Comparison of ENCODE assay signal across 27 cellular contexts in genomic region chr5:170397059-170397458, GRCh38. TPM values are rescaled to one million over a fixed set of nuclear protein-coding genes. Genes with fewer than 3 reads are reported as not detected.
"Had no signal": no experiment of that assay in that cellular context is flagged by ENCODE, and none has a peak within 500 bp of the region (broad histone marks: within the 10 kb centered on the region; RNA-seq: fewer than 3 reads in every experiment).

No MANE protein-coding gene starts in this region.

- DNase-seq: activated CD4-positive, alpha-beta T cell treated with anti-CD3 and anti-CD28 coated beads for 4 hours; activated CD4-positive, alpha-beta T cell treated with anti-CD3 and anti-CD28 coated beads, Interleukin-2, amount 50 U/mL, for 48 hours; activated CD4-positive, CD25-positive, alpha-beta regulatory T cell; activated effector memory CD4-positive, alpha-beta T cell treated with Interleukin-2 at 50 U/mL for 16 hours; activated naive CD4-positive, alpha-beta T cell treated with anti-CD3 and anti-CD28 coated beads for 36 hours; activated naive CD8-positive, alpha-beta T cell treated with anti-CD3 and anti-CD28 coated beads, Interleukin-2, amount 10 ng/mL, durations not matched to agents 7 days and 5 days; activated T-cell treated with anti-CD3 and anti-CD28 coated beads, Interleukin-2, amount 50 U/mL, for 48 hours; amniotic stem cell; cortex of kidney; heart right ventricle; immature natural killer cell; left lung; naive thymus-derived CD8-positive, alpha-beta T cell; retina; sigmoid colon; stimulated activated CD4-positive, alpha-beta T cell treated with anti-CD3 and anti-CD28 coated beads, Interleukin-15, amount 100 ng/mL, for 24 hours; stomach; T1000; transverse colon; uterus had no signal

- H3K27ac ChIP-seq: heart right ventricle, left lung, sigmoid colon, stomach, suprapubic skin, transverse colon, uterus had no signal

- H3K4me1 ChIP-seq: left lung, suprapubic skin, uterus had no signal

- H3K36me3 ChIP-seq: heart right ventricle, left lung, stomach, suprapubic skin, transverse colon, uterus had no signal

- H3K9me3 ChIP-seq: left lung, sigmoid colon, stomach, suprapubic skin, transverse colon, uterus had no signal

- ATAC-seq: heart right ventricle; left lung; naive thymus-derived CD8-positive, alpha-beta T cell; stimulated activated memory B cell treated with anti-CD40 and anti-IgM and Interleukin-4, amounts not matched to agents 10 μg/mL and 1 μg/mL and 100 μg/mL, for 72 hours had no signal

- H3K4me2 ChIP-seq: smooth muscle cell had no signal

- H3K36me3 Mint-ChIP-seq: activated naive CD8-positive, alpha-beta T cell treated with anti-CD3 and anti-CD28 coated beads, Interleukin-2, amount 10 ng/mL, durations not matched to agents 7 days and 5 days; immature natural killer cell; naive thymus-derived CD8-positive, alpha-beta T cell; stimulated activated memory B cell treated with anti-CD40 and anti-IgM and Interleukin-4, amounts not matched to agents 10 μg/mL and 1 μg/mL and 100 μg/mL, for 72 hours had no signal

- H3K27me3 ChIP-seq: left lung, sigmoid colon, stomach, transverse colon, uterus had no signal

- H3K9me3 Mint-ChIP-seq: activated naive CD4-positive, alpha-beta T cell treated with anti-CD3 and anti-CD28 coated beads for 36 hours; activated naive CD8-positive, alpha-beta T cell treated with anti-CD3 and anti-CD28 coated beads, Interleukin-2, amount 10 ng/mL, durations not matched to agents 7 days and 5 days; immature natural killer cell had no signal

- H3K4me3 Mint-ChIP-seq: activated naive CD4-positive, alpha-beta T cell treated with anti-CD3 and anti-CD28 coated beads for 36 hours; activated naive CD8-positive, alpha-beta T cell treated with anti-CD3 and anti-CD28 coated beads, Interleukin-2, amount 10 ng/mL, durations not matched to agents 7 days and 5 days; immature natural killer cell; naive thymus-derived CD8-positive, alpha-beta T cell; stimulated activated memory B cell treated with anti-CD40 and anti-IgM and Interleukin-4, amounts not matched to agents 10 μg/mL and 1 μg/mL and 100 μg/mL, for 72 hours had no signal

- H3K4me3 ChIP-seq: heart right ventricle, left lung, lung, sigmoid colon, smooth muscle cell, stomach, suprapubic skin, transverse colon, uterus had no signal

- H3K27ac Mint-ChIP-seq: activated naive CD4-positive, alpha-beta T cell treated with anti-CD3 and anti-CD28 coated beads for 36 hours; activated naive CD8-positive, alpha-beta T cell treated with anti-CD3 and anti-CD28 coated beads, Interleukin-2, amount 10 ng/mL, durations not matched to agents 7 days and 5 days; immature natural killer cell; naive thymus-derived CD8-positive, alpha-beta T cell; stimulated activated memory B cell treated with anti-CD40 and anti-IgM and Interleukin-4, amounts not matched to agents 10 μg/mL and 1 μg/mL and 100 μg/mL, for 72 hours had no signal

RNA-seq across cellular contexts. Expression of gene KCNMB1, which starts 7.9 kb away (rescaled TPM):
- total RNA-seq: activated naive CD8-positive, alpha-beta T cell treated with anti-CD3 and anti-CD28 coated beads, Interleukin-2, amount 10 ng/mL, durations not matched to agents 7 days and 5 days; bronchial epithelial cell; epithelial cell of proximal tubule; fibroblast of villous mesenchyme; naive thymus-derived CD8-positive, alpha-beta T cell had no signal
